Comparison of ENCODE assay signal across 20 cellular contexts in genomic region chr5:75856056-75856455, GRCh38.
DNase-seq lines count a peak whose midpoint lies in the region; ATAC-seq, FAIRE-seq and TF ChIP-seq lines count a peak whose summit lies in the region.
"Had no signal": no experiment of that assay in that cellular context is flagged by ENCODE, and none has a peak within 500 bp of the region (broad histone marks: within the 10 kb centered on the region; RNA-seq: fewer than 3 reads in every experiment).

No MANE protein-coding gene starts in this region.

- peaks cover 7% of the 10 kb centered on the region for H3K4me1 ChIP-seq in A673 (ENCODE audit: insufficient read depth, low read length, poor library complexity, severe bottlenecking)
- no peaks in the 10 kb centered on the region for H3K4me1 ChIP-seq in sigmoid colon
- H3K4me1 ChIP-seq in naive thymus-derived CD4-positive, alpha-beta T cell (ENCODE audit: control insufficient read depth in 2 of 2, insufficient read depth in 2 of 2, low read length in 2 of 2): no peaks in the 10 kb centered on the region

- no peaks in the 10 kb centered on the region for H3K27me3 ChIP-seq in A673 (replicated peaks; ENCODE audit: insufficient read depth, low read depth, low read length, poor library complexity)
- no peaks in the 10 kb centered on the region for H3K27me3 ChIP-seq in bronchial epithelial cell (ENCODE audit: control insufficient read depth, insufficient read depth, low read length)
- no peaks in the 10 kb centered on the region for H3K27me3 ChIP-seq in sigmoid colon
- H3K27me3 ChIP-seq in naive thymus-derived CD4-positive, alpha-beta T cell (ENCODE audit: control insufficient read depth in 2 of 2, insufficient read depth in 2 of 2, low read length in 2 of 2): no peaks in the 10 kb centered on the region

- no peak overlapping the region for H3K4me3 Mint-ChIP-seq in naive thymus-derived CD4-positive, alpha-beta T cell
- H3K4me3 Mint-ChIP-seq: B cell; CD4-positive, CD25-positive, alpha-beta regulatory T cell; T-cell had no signal

- H3K27me3 Mint-ChIP-seq in naive thymus-derived CD4-positive, alpha-beta T cell: peaks cover 8 to 34% (median 29%) of the 10 kb centered on the region in 5 donors

- no peak for TF ChIP-seq POLR2A in sigmoid colon (IDR thresholded peaks at IDR 0.05)

- no peak overlapping the region for H3K27ac Mint-ChIP-seq in naive thymus-derived CD4-positive, alpha-beta T cell
- H3K27ac Mint-ChIP-seq: B cell; CD4-positive, CD25-positive, alpha-beta regulatory T cell; T-cell had no signal

- no peaks in the 10 kb centered on the region for H3K36me3 Mint-ChIP-seq in naive thymus-derived CD4-positive, alpha-beta T cell
- H3K36me3 Mint-ChIP-seq: CD4-positive, CD25-positive, alpha-beta regulatory T cell; T-cell had no signal

- BruUV-seq in A673 (replicated peaks; lab: Mats Ljungman, UMichigan): no TSS peak

- POLR2A ChIA-PET in A673 (lab: Charles Lee; ENCODE audit: low non-redundant PET): interaction anchor here (0.6 kb wide), 1 partner anchor 519 kb away, joined by 9 read pairs; the partner anchor contains the start of gene HMGCR
- POLR2A ChIA-PET in naive thymus-derived CD4-positive, alpha-beta T cell (lab: Charles Lee): no interaction called here

- DNase-seq in DMS153 treated with DMSO at 0.1 percent for 48 hours (lab: John Stamatoyannopoulos, UW; ENCODE audit: unreplicated experiment) (peak; percentile 5), DMS153 (lab: John Stamatoyannopoulos, UW) (no peak), A673 (ENCODE audit: low spot score) (peak; percentile 30), NCI-H1105 treated with DMSO at 0.1 percent for 48 hours (lab: John Stamatoyannopoulos, UW) (peak; percentile 67), bronchial epithelial cell (ENCODE audit: low read depth) (peak; percentile 6), NCI-H2196 (lab: John Stamatoyannopoulos, UW; ENCODE audit: unreplicated experiment) (no peak), sigmoid colon (no peak)
- no peak for DNase-seq in naive thymus-derived CD4-positive, alpha-beta T cell
- DNase-seq: 8988T; CD4-positive, CD25-positive, alpha-beta regulatory T cell; COR-L47; DMS79; Kasumi-1; NCI-H1930; NCI-H526; T-cell had no signal

- intact Hi-C loops in A673 (cut with micrococcal nuclease; ENCODE audit: unreplicated experiment) (no loop called here), sigmoid colon (cut with DNase I) (no loop called here)
- intact Hi-C loops in naive thymus-derived CD4-positive, alpha-beta T cell (cut with micrococcal nuclease): no loop called here

- CTCF ChIA-PET in A673 (lab: Charles Lee): interaction anchor here (0.6 kb wide), 1 partner anchor 10 kb away, joined by 4 read pairs; no protein-coding TSS in a partner anchor
- CTCF ChIA-PET in naive thymus-derived CD4-positive, alpha-beta T cell (lab: Charles Lee): no interaction called here

- TF ChIP-seq EP300 in sigmoid colon (IDR thresholded peaks at IDR 0.05): no peak

- H3K27ac ChIP-seq in A673 (ENCODE audit: low read depth, low read length, poor library complexity, severe bottlenecking) (no peak overlapping the region), sigmoid colon (no peak overlapping the region)
- H3K27ac ChIP-seq in naive thymus-derived CD4-positive, alpha-beta T cell (ENCODE audit: low read depth, low read length): no peak overlapping the region
- H3K27ac ChIP-seq: SK-N-MC had no signal

- no peak for ATAC-seq in naive thymus-derived CD4-positive, alpha-beta T cell
- ATAC-seq: T-cell had no signal

- H3K4me3 ChIP-seq in A673 (ENCODE audit: low read depth, low read length, poor library complexity, severe bottlenecking) (no peak overlapping the region), bronchial epithelial cell (ENCODE audit: low read depth, low read length) (no peak overlapping the region), sigmoid colon (no peak overlapping the region)
- no peak overlapping the region for H3K4me3 ChIP-seq in naive thymus-derived CD4-positive, alpha-beta T cell (ENCODE audit: low read length)
- H3K4me3 ChIP-seq: SK-N-MC had no signal

- no peaks in the 10 kb centered on the region for H3K4me1 Mint-ChIP-seq in naive thymus-derived CD4-positive, alpha-beta T cell
- H3K4me1 Mint-ChIP-seq: B cell; CD4-positive, CD25-positive, alpha-beta regulatory T cell; T-cell had no signal

- TF ChIP-seq CTCF in A673 (conservative IDR thresholded peaks at IDR 0.05; ENCODE audit: low read depth, low read length): no peak
- no peak for TF ChIP-seq CTCF in bronchial epithelial cell (IDR thresholded peaks at IDR 0.05; ENCODE audit: insufficient read depth, low read length, severe bottlenecking)
- TF ChIP-seq CTCF in sigmoid colon (IDR thresholded peaks at IDR 0.05): no peak

- FAIRE-seq in bronchial epithelial cell (lab: Jason Lieb, UNC): no peak
- FAIRE-seq: GM12892, GM18507 had no signal

- H3K36me3 ChIP-seq in A673 (ENCODE audit: insufficient read depth, low read length, poor library complexity, severe bottlenecking): no peaks in the 10 kb centered on the region
- H3K36me3 ChIP-seq in bronchial epithelial cell (ENCODE audit: control insufficient read depth, insufficient read depth, low read length): no peaks in the 10 kb centered on the region
- no peaks in the 10 kb centered on the region for H3K36me3 ChIP-seq in sigmoid colon
- H3K36me3 ChIP-seq in naive thymus-derived CD4-positive, alpha-beta T cell (ENCODE audit: control insufficient read depth in 2 of 3, insufficient read depth in 3 of 3, low read length in 3 of 3): no peaks in the 10 kb centered on the region

- peaks cover 0 to 7% (median 0%) of the 10 kb centered on the region in 11 donors for H3K9me3 Mint-ChIP-seq in naive thymus-derived CD4-positive, alpha-beta T cell

- H3K9me3 ChIP-seq in A673 (ENCODE audit: low read depth, low read length, poor library complexity, severe bottlenecking): peaks cover 4% of the 10 kb centered on the region
- no peaks in the 10 kb centered on the region for H3K9me3 ChIP-seq in sigmoid colon
- no peaks in the 10 kb centered on the region for H3K9me3 ChIP-seq in naive thymus-derived CD4-positive, alpha-beta T cell (ENCODE audit: control insufficient read depth in 2 of 3, low read length in 3 of 3)

Comparison
In these comparisons a context has a peak if more than half of its experiments do, and no peak if none do; other contexts are left out.
1. DNase-seq: peak in DMS153 treated with DMSO at 0.1 percent for 48 hours (single experiment), A673 (single experiment), NCI-H1105 treated with DMSO at 0.1 percent for 48 hours (single experiment) and bronchial epithelial cell (single experiment); none in DMS153 (single experiment), NCI-H2196 (single experiment), sigmoid colon (single experiment) and naive thymus-derived CD4-positive, alpha-beta T cell (0 of 9).